In genomic region chr12:129887047-129887568, GRCh38 we compare ENCODE assay signal across 18 cellular contexts. TPM values are rescaled to one million over a fixed set of nuclear protein-coding genes. Genes with fewer than 3 reads are reported as not detected.
DNase-seq lines count a peak whose midpoint lies in the region; ATAC-seq and TF ChIP-seq lines count a peak whose summit lies in the region.
"Had no signal": no experiment of that assay in that cellular context is flagged by ENCODE, and none has a peak within 500 bp of the region (broad histone marks: within the 10 kb centered on the region; RNA-seq: fewer than 3 reads in every experiment).

No MANE protein-coding gene starts in this region.

- peak; percentile 69 for DNase-seq in HT1080 (ENCODE audit: low read depth)
- DNase-seq in NCI-H345 (lab: John Stamatoyannopoulos, UW), result peak; percentile 93
- peak; percentile 77 for DNase-seq in brain microvascular endothelial cell
- DNase-seq in nephron progenitor cell, result peak; percentile 35
- no peak for DNase-seq in hippocampal formation (lab: John Stamatoyannopoulos, UW)
- DNase-seq in progenitor cell of endocrine pancreas (ENCODE audit: low spot score, unreplicated experiment), result no peak
- DNase-seq: activated CD4-positive, alpha-beta memory T cell treated with anti-CD3 and anti-CD28 coated beads for 36 hours; dermis blood vessel endothelial cell; naive thymus-derived CD8-positive, alpha-beta T cell; NCI-H1694 treated with DMSO at 0.1 percent for 48 hours; psoas muscle; stomach; uterus had no signal

- TF ChIP-seq CTCF in brain microvascular endothelial cell (IDR thresholded peaks at IDR 0.05; ENCODE audit: low read depth, low read length, missing control alignments) (no peak), nephron progenitor cell (IDR thresholded peaks at IDR 0.05) (no peak), progenitor cell of endocrine pancreas (IDR thresholded peaks at IDR 0.05; ENCODE audit: unreplicated experiment) (no peak)

- no peaks in the 10 kb centered on the region for H3K9me3 Mint-ChIP-seq in nephron progenitor cell
- H3K9me3 Mint-ChIP-seq in progenitor cell of endocrine pancreas (ENCODE audit: low read depth), result no peaks in the 10 kb centered on the region
- H3K9me3 Mint-ChIP-seq: activated CD4-positive, alpha-beta memory T cell treated with anti-CD3 and anti-CD28 coated beads for 36 hours had no signal

- no peaks in the 10 kb centered on the region for H3K27me3 ChIP-seq in brain microvascular endothelial cell (replicated peaks)
- H3K27me3 ChIP-seq: stomach, uterus had no signal

- peaks cover 8% of the 10 kb centered on the region for H3K4me1 Mint-ChIP-seq in nephron progenitor cell
- peaks cover 14% of the 10 kb centered on the region for H3K4me1 Mint-ChIP-seq in progenitor cell of endocrine pancreas (ENCODE audit: low read depth)
- H3K4me1 Mint-ChIP-seq: naive thymus-derived CD8-positive, alpha-beta T cell had no signal

- ATAC-seq in HG03378 (IDR thresholded peaks at IDR 0.05; ENCODE audit: unreplicated experiment) (no peak), GM18909 (IDR thresholded peaks at IDR 0.05; ENCODE audit: poor library complexity, unreplicated experiment) (no peak)
- ATAC-seq: HCT116; naive thymus-derived CD8-positive, alpha-beta T cell; psoas muscle; SK-N-SH treated with all-trans-retinoic acid at 6 μM for 48 hours had no signal

- H3K4me3 Mint-ChIP-seq in nephron progenitor cell (no peak overlapping the region), progenitor cell of endocrine pancreas (ENCODE audit: low read depth) (no peak overlapping the region)
- H3K4me3 Mint-ChIP-seq: activated CD4-positive, alpha-beta memory T cell treated with anti-CD3 and anti-CD28 coated beads for 36 hours; naive thymus-derived CD8-positive, alpha-beta T cell had no signal

- no peak overlapping the region for H3K27ac ChIP-seq in brain microvascular endothelial cell
- H3K27ac ChIP-seq: psoas muscle, stomach, uterus had no signal

- in situ Hi-C loops in brain microvascular endothelial cell (cut with HindIII; ENCODE audit: low pct_ligation_motif_present, low sequenced_read_pairs), result no loop called here

- no peaks in the 10 kb centered on the region for H3K36me3 ChIP-seq in brain microvascular endothelial cell (replicated peaks)
- H3K36me3 ChIP-seq: stomach, uterus had no signal

- H3K27ac Mint-ChIP-seq in nephron progenitor cell (no peak overlapping the region), progenitor cell of endocrine pancreas (no peak overlapping the region)
- H3K27ac Mint-ChIP-seq: activated CD4-positive, alpha-beta memory T cell treated with anti-CD3 and anti-CD28 coated beads for 36 hours; naive thymus-derived CD8-positive, alpha-beta T cell had no signal

- H3K4me3 ChIP-seq in brain microvascular endothelial cell (ENCODE audit: low read depth, low read length), result no peak overlapping the region
- H3K4me3 ChIP-seq: psoas muscle, stomach, uterus had no signal

- H3K36me3 Mint-ChIP-seq in nephron progenitor cell (ENCODE audit: low read depth) (no peaks in the 10 kb centered on the region), progenitor cell of endocrine pancreas (ENCODE audit: insufficient read depth) (no peaks in the 10 kb centered on the region)
- H3K36me3 Mint-ChIP-seq: activated CD4-positive, alpha-beta memory T cell treated with anti-CD3 and anti-CD28 coated beads for 36 hours; naive thymus-derived CD8-positive, alpha-beta T cell had no signal

- H3K27me3 Mint-ChIP-seq in nephron progenitor cell (ENCODE audit: low read depth, poor library complexity), result peaks cover 6% of the 10 kb centered on the region
- peaks cover 25% of the 10 kb centered on the region for H3K27me3 Mint-ChIP-seq in progenitor cell of endocrine pancreas
- H3K27me3 Mint-ChIP-seq: activated CD4-positive, alpha-beta memory T cell treated with anti-CD3 and anti-CD28 coated beads for 36 hours had no signal

RNA-seq across cellular contexts. Expression of gene TMEM132D, which starts 16.7 kb away (rescaled TPM):
- 2.7 and 3.2 TPM in 2 replicates for total RNA-seq in HT1080 (2014; rRNA removed; shearing (Covaris generic))
- polyA plus RNA-seq in HT1080 (2015; cell fraction: cytosol; rRNA removed), result not detected in 2 replicates
- polyA plus RNA-seq in HT1080 (2015; cell fraction: nucleus; rRNA removed), result not detected in 2 replicates
- 0.46 and 0.55 TPM in 2 replicates for total RNA-seq in progenitor cell of endocrine pancreas
- total RNA-seq: activated CD4-positive, alpha-beta memory T cell treated with anti-CD3 and anti-CD28 coated beads for 36 hours; dermis blood vessel endothelial cell; lower leg skin; naive thymus-derived CD8-positive, alpha-beta T cell; psoas muscle had no signal
- polyA plus RNA-seq: naive thymus-derived CD8-positive, alpha-beta T cell; stomach had no signal

Comparison
In these comparisons a context has a peak if more than half of its experiments do, and no peak if none do; other contexts are left out.
1. DNase-seq: peak in HT1080 (single experiment), NCI-H345 (single experiment), brain microvascular endothelial cell (single experiment) and nephron progenitor cell (single experiment); none in hippocampal formation (0 of 2) and progenitor cell of endocrine pancreas (single experiment).